In the genomic region with DNA sequence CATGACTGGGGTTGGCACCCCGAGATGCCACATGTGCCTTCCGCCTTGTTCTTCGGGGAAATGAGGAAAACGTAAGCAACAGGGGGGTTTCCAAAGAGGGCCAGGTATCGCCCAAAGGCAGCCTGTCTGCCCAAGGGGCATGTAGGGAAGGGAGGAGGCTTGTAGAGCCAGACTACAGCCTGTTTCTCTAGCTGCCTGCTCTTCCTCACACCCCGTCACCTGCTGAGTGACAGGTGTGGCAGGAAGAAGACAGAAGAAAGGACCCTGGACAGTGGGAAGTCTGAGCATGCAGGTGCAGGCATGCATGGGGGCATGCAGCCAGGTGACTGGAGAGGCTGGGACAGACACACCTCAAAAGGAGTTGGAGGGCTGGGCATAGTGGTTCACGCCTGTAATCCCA, we compare ENCODE assay signal across 1 cellular context.
TF ChIP-seq lines count a peak whose summit lies in the region.

No MANE protein-coding gene starts in this region.

TF ChIP-seq in GM12878, 131 proteins besides CTCF, POLR2A, EP300 and RAD21:
- TF ChIP-seq, protein P1, sequence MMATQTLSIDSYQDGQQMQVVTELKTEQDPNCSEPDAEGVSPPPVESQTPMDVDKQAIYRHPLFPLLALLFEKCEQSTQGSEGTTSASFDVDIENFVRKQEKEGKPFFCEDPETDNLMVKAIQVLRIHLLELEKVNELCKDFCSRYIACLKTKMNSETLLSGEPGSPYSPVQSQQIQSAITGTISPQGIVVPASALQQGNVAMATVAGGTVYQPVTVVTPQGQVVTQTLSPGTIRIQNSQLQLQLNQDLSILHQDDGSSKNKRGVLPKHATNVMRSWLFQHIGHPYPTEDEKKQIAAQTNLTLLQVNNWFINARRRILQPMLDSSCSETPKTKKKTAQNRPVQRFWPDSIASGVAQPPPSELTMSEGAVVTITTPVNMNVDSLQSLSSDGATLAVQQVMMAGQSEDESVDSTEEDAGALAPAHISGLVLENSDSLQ (IDR thresholded peaks at IDR 0.05): peak; percentile 72
- TF ChIP-seq, protein P2, sequence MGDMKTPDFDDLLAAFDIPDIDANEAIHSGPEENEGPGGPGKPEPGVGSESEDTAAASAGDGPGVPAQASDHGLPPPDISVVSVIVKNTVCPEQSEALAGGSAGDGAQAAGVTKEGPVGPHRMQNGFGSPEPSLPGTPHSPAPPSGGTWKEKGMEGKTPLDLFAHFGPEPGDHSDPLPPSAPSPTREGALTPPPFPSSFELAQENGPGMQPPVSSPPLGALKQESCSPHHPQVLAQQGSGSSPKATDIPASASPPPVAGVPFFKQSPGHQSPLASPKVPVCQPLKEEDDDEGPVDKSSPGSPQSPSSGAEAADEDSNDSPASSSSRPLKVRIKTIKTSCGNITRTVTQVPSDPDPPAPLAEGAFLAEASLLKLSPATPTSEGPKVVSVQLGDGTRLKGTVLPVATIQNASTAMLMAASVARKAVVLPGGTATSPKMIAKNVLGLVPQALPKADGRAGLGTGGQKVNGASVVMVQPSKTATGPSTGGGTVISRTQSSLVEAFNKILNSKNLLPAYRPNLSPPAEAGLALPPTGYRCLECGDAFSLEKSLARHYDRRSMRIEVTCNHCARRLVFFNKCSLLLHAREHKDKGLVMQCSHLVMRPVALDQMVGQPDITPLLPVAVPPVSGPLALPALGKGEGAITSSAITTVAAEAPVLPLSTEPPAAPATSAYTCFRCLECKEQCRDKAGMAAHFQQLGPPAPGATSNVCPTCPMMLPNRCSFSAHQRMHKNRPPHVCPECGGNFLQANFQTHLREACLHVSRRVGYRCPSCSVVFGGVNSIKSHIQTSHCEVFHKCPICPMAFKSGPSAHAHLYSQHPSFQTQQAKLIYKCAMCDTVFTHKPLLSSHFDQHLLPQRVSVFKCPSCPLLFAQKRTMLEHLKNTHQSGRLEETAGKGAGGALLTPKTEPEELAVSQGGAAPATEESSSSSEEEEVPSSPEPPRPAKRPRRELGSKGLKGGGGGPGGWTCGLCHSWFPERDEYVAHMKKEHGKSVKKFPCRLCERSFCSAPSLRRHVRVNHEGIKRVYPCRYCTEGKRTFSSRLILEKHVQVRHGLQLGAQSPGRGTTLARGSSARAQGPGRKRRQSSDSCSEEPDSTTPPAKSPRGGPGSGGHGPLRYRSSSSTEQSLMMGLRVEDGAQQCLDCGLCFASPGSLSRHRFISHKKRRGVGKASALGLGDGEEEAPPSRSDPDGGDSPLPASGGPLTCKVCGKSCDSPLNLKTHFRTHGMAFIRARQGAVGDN (IDR thresholded peaks at IDR 0.05): 0 out of 2 replicates have a peak, but pooled peaks have one; percentile 53
- no peak for TF ChIP-seq MTA2 (IDR thresholded peaks at IDR 0.05; ENCODE audit: low read depth)
